Comparison of ENCODE assay signal across 12 cellular contexts in the genomic region with DNA sequence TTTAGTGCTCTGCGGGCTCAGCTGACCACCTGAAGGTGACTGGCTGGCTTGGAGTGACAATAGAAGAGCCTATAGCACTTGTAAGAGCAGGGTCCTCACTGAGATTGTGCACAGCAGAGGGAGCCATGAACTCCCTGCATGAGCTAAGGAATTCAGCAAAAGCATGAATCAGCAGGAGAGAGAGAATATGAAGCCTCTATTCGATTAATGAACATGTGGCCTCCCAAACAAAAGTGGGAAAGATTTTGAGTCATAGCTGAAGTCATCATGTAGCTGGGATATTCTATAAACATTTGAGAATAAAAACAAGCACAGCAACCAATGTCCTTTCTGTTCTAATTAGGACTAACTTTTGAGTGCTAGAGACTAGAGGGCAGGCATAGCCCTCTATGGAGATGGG.
DNase-seq lines count a peak whose midpoint lies in the region; ATAC-seq and TF ChIP-seq lines count a peak whose summit lies in the region.
"Had no signal": no experiment of that assay in that cellular context is flagged by ENCODE, and none has a peak within 500 bp of the region (broad histone marks: within the 10 kb centered on the region; RNA-seq: fewer than 3 reads in every experiment).

No MANE protein-coding gene starts in this region.

- H2AFZ ChIP-seq in mammary epithelial cell (ENCODE audit: low read depth, low read length), result peak overlapping the region; percentile 16

- CTCF ChIA-PET in BJ (lab: Yijun Ruan, JAX) (interaction anchor here (1.0 to 2.2 kb wide), 5 partner anchors 18 to 628 kb away, joined by 3 to 5 read pairs (median 3); no protein-coding TSS in a partner anchor), mammary epithelial cell (lab: Charles Lee; ENCODE audit: low non-redundant PET) (no interaction called here)

- H4K20me1 ChIP-seq in mammary epithelial cell (ENCODE audit: insufficient read depth, low read length), result no peaks in the 10 kb centered on the region

- 50% methylated on average over 2 of the region's 2 CpGs for WGBS in mammary epithelial cell (ENCODE audit: low coverage, missing lambda C conversion rate)

- no peaks in the 10 kb centered on the region for H3K79me2 ChIP-seq in mammary epithelial cell (ENCODE audit: insufficient read depth, low read length)

- DNase-seq in BJ (ENCODE audit: low read depth), result peak; percentile 83
- peak; percentile 4 for DNase-seq in NCI-H1048 (lab: John Stamatoyannopoulos, UW)
- DNase-seq in mammary epithelial cell, result peak; percentile 61
- no peak for DNase-seq in left lung
- no peak for DNase-seq in NCI-H2081 (lab: John Stamatoyannopoulos, UW)
- no peak for DNase-seq in GM10266 (ENCODE audit: extremely low spot score)
- no peak for DNase-seq in stimulated activated CD4-positive, alpha-beta T cell treated with anti-CD3 and anti-CD28 coated beads, Interleukin-4, amount 100 ng/mL, for 4 hours
- no peak for DNase-seq in activated naive CD4-positive, alpha-beta T cell treated with Interleukin-2 at 50 U/mL for 16 hours
- DNase-seq: DMS153, NCI-H524 treated with DMSO at 0.1 percent for 48 hours had no signal

- dilution Hi-C loops in mammary epithelial cell (cut with HindIII; ENCODE audit: low sequenced_read_pairs), result no loop called here

- H3K27ac ChIP-seq in mammary epithelial cell (ENCODE audit: insufficient read depth, low read depth, low read length) (peak overlapping the region; percentile 44), left lung (no peak overlapping the region)

- H3K9me3 ChIP-seq in mammary epithelial cell (replicated peaks; ENCODE audit: insufficient read depth, low read length), result no peaks in the 10 kb centered on the region
- no peaks in the 10 kb centered on the region for H3K9me3 ChIP-seq in left lung
- H3K9me3 ChIP-seq: body of pancreas had no signal

- no peaks in the 10 kb centered on the region for H3K36me3 ChIP-seq in BJ (ENCODE audit: control insufficient read depth, insufficient read depth, low read length)
- H3K36me3 ChIP-seq in mammary epithelial cell (ENCODE audit: insufficient read depth, low read length), result no peaks in the 10 kb centered on the region
- H3K36me3 ChIP-seq in left lung, result no peaks in the 10 kb centered on the region

- peak; percentile 17 for ATAC-seq in left lung
- ATAC-seq: body of pancreas, sciatic nerve had no signal

- no TSS peak for BruUV-seq in mammary epithelial cell (replicated peaks; lab: Mats Ljungman, UMichigan)

- intact Hi-C loops in mammary epithelial cell (cut with micrococcal nuclease), result no loop called here
- intact Hi-C loops in left lung (cut with DNase I), result no loop called here

- no peak overlapping the region for H3K9ac ChIP-seq in mammary epithelial cell (ENCODE audit: insufficient read depth, low read length)

- TF ChIP-seq CTCF in BJ (IDR thresholded peaks at IDR 0.05; ENCODE audit: insufficient read depth, low read depth, low read length) (peak; percentile 66), mammary epithelial cell (conservative IDR thresholded peaks at IDR 0.05 in 1 of 2, IDR thresholded peaks at IDR 0.05 in 1 of 2; ENCODE audit: extremely low read depth in 1 of 2, insufficient read depth in 1 of 2, low read depth in 1 of 2, low read length in 2 of 2) (peak in 1 of 2 donors; percentile 26), left lung (IDR thresholded peaks at IDR 0.05) (no peak), GM10266 (IDR thresholded peaks at IDR 0.05; ENCODE audit: control insufficient read depth, insufficient read depth, low read depth, missing control alignments) (no peak)

- H3K4me3 ChIP-seq in BJ (ENCODE audit: low read depth, low read length) (no peak overlapping the region), mammary epithelial cell (replicated peaks in 1 of 3; ENCODE audit: insufficient read depth in 1 of 3, low read depth in 2 of 3, low read length in 3 of 3) (no peak overlapping the region), left lung (no peak overlapping the region)
- H3K4me3 ChIP-seq: body of pancreas had no signal

- no peak overlapping the region for H3K4me2 ChIP-seq in mammary epithelial cell (ENCODE audit: insufficient read depth, low read depth, low read length)

- H3K27me3 ChIP-seq in BJ (ENCODE audit: control insufficient read depth, insufficient read depth, low read length), result no peaks in the 10 kb centered on the region
- no peaks in the 10 kb centered on the region for H3K27me3 ChIP-seq in mammary epithelial cell (ENCODE audit: insufficient read depth, low read length)
- no peaks in the 10 kb centered on the region for H3K27me3 ChIP-seq in left lung
- H3K27me3 ChIP-seq: body of pancreas had no signal

- in situ Hi-C loops in mammary epithelial cell (cut with MboI; ENCODE audit: low sequenced_read_pairs in 2 of 2), result no loop called here

- POLR2A ChIA-PET in BJ (lab: Charles Lee), result interaction anchor here (0.9 kb wide), 1 partner anchor 12 kb away, joined by 3 read pairs; no protein-coding TSS in a partner anchor

- H3K4me1 ChIP-seq in mammary epithelial cell (ENCODE audit: insufficient read depth, low read length), result peaks cover 3% of the 10 kb centered on the region
- H3K4me1 ChIP-seq in left lung, result no peaks in the 10 kb centered on the region
- H3K4me1 ChIP-seq: body of pancreas had no signal

Comparison
In these comparisons a context has a peak if more than half of its experiments do, and no peak if none do; other contexts are left out.
1. DNase-seq: peak in BJ (single experiment), NCI-H1048 (single experiment) and mammary epithelial cell (single experiment); none in left lung (0 of 2), NCI-H2081 (0 of 2), GM10266 (single experiment), stimulated activated CD4-positive, alpha-beta T cell treated with anti-CD3 and anti-CD28 coated beads, Interleukin-4, amount 100 ng/mL, for 4 hours (0 of 2) and activated naive CD4-positive, alpha-beta T cell treated with Interleukin-2 at 50 U/mL for 16 hours (single experiment).